ENCODE assay signal across 11 cellular contexts in genomic region chr17:50893183-50893993, GRCh38. TPM values are rescaled to one million over a fixed set of nuclear protein-coding genes. Genes with fewer than 3 reads are reported as not detected.
DNase-seq lines count a peak whose midpoint lies in the region; ATAC-seq, FAIRE-seq and TF ChIP-seq lines count a peak whose summit lies in the region.
"Had no signal": no experiment of that assay in that cellular context is flagged by ENCODE, and none has a peak within 500 bp of the region (broad histone marks: within the 10 kb centered on the region; RNA-seq: fewer than 3 reads in every experiment).

No MANE protein-coding gene starts in this region.

- no peak for TF ChIP-seq RAD21 in HepG2 (CRISPR knock-in tag; IDR thresholded peaks at IDR 0.05)

- peaks cover 81% of the 10 kb centered on the region for H3K4me1 ChIP-seq in HepG2 (ENCODE audit: insufficient read depth, low read length)
- H3K4me1 ChIP-seq in right lobe of liver: peaks cover 0 to 25% (median 11%) of the 10 kb centered on the region in 4 donors
- H3K4me1 ChIP-seq in endodermal cell (ENCODE audit: control insufficient read depth, insufficient read depth, low read length): no peaks in the 10 kb centered on the region
- H3K4me1 ChIP-seq in mucosa of rectum (ENCODE audit: control insufficient read depth in 2 of 2, insufficient read depth in 2 of 2, low read length in 2 of 2): peaks cover 0 to 3% of the 10 kb centered on the region in 2 donors

- H3K4me3 ChIP-seq in HepG2 (replicated peaks in 1 of 3; ENCODE audit: insufficient read depth in 1 of 3, low read depth in 2 of 3, low read length in 3 of 3): peak overlapping the region; percentile 52 to 72 (median 62)
- H3K4me3 ChIP-seq in right lobe of liver: no peak overlapping the region
- H3K4me3 ChIP-seq in endodermal cell (ENCODE audit: low read length): no peak overlapping the region
- H3K4me3 ChIP-seq in mucosa of rectum (ENCODE audit: low read length in 2 of 2): no peak overlapping the region

- no peaks in the 10 kb centered on the region for H3K27me3 Mint-ChIP-seq in endodermal cell (ENCODE audit: insufficient read depth)

- ATAC-seq in HepG2: peak; percentile 51
- no peak for ATAC-seq in right lobe of liver
- no peak for ATAC-seq in GM21526 (IDR thresholded peaks at IDR 0.05; ENCODE audit: low FRiP score, unreplicated experiment)
- no peak for ATAC-seq in HG03565 (IDR thresholded peaks at IDR 0.05; ENCODE audit: unreplicated experiment)

- H3K4me3 Mint-ChIP-seq in endodermal cell: no peak overlapping the region

- H3K79me2 ChIP-seq in HepG2 (ENCODE audit: insufficient read depth, low read length): peaks cover 10% of the 10 kb centered on the region

- CTCF ChIA-PET in HepG2 (lab: Yijun Ruan, JAX; ENCODE audit: low intra/inter-chr PET ratio, low total read pairs): no interaction called here

- peaks cover 14% of the 10 kb centered on the region for H3K4me1 Mint-ChIP-seq in endodermal cell

- H3K27ac ChIP-seq in HepG2 (ENCODE audit: extremely low read length, insufficient read depth, low read length) (peak overlapping the region; percentile 84), right lobe of liver (peak overlapping the region in 1 of 3 donors; percentile 29), endodermal cell (ENCODE audit: low read depth, low read length) (peak overlapping the region; percentile 97), mucosa of rectum (ENCODE audit: low read depth in 2 of 2, low read length in 2 of 2) (peak overlapping the region; percentile 41 to 63)

- no peaks in the 10 kb centered on the region for H3K27me3 ChIP-seq in HepG2 (ENCODE audit: control insufficient read depth in 1 of 2, insufficient read depth in 2 of 2, low read length in 2 of 2)
- no peaks in the 10 kb centered on the region for H3K27me3 ChIP-seq in right lobe of liver
- no peaks in the 10 kb centered on the region for H3K27me3 ChIP-seq in endodermal cell (ENCODE audit: control insufficient read depth, insufficient read depth, low read length, poor library complexity, severe bottlenecking)
- no peaks in the 10 kb centered on the region for H3K27me3 ChIP-seq in mucosa of rectum (ENCODE audit: control insufficient read depth in 2 of 2, insufficient read depth in 2 of 2, low read length in 2 of 2)

- TF ChIP-seq EP300 in HepG2 (IDR thresholded peaks at IDR 0.05; ENCODE audit: low read depth in 2 of 2, low read length in 2 of 2): peak in 1 of 2 experiments; percentile 86; a peak in 2 of 4 replicates
- peak; percentile 94 for TF ChIP-seq EP300 in HepG2 (CRISPR knock-in tag; IDR thresholded peaks at IDR 0.05; ENCODE audit: borderline replicate concordance)

- H3K27ac Mint-ChIP-seq in endodermal cell: no peak overlapping the region

- peaks cover 2% of the 10 kb centered on the region for H3K9me3 Mint-ChIP-seq in endodermal cell

- in situ Hi-C loops in HepG2 (cut with HindIII; ENCODE audit: extremely low pct_ligation_motif_present, low pct_unique_long_range_greater_than_20kb): no loop called here

- no peak for FAIRE-seq in HepG2 (lab: Jason Lieb, UNC)
- FAIRE-seq: endothelial cell of umbilical vein had no signal

- H4K20me1 ChIP-seq in HepG2 (ENCODE audit: insufficient read depth, low read length): no peaks in the 10 kb centered on the region

- TF ChIP-seq CTCF in HepG2 (CRISPR knock-in tag; IDR thresholded peaks at IDR 0.05) (no peak), right lobe of liver (IDR thresholded peaks at IDR 0.05) (no peak), endodermal cell (conservative IDR thresholded peaks at IDR 0.05) (no peak)

- TF ChIP-seq POLR2A in HepG2 (IDR thresholded peaks at IDR 0.05; ENCODE audit: insufficient read depth in 1 of 2, low read depth in 2 of 2, low read length in 2 of 2) (peak in 1 of 2 experiments; percentile 51; a peak in 2 of 4 replicates), right lobe of liver (IDR thresholded peaks at IDR 0.05) (no peak)

- 6% methylated on average over 28 of the region's 28 CpGs for WGBS in HepG2 (ENCODE audit: low lambda C conversion rate)
- 88% methylated on average over 14 of the region's 28 CpGs for WGBS in right lobe of liver (ENCODE audit: insufficient coverage, low coverage, low lambda C conversion rate, missing lambda C conversion rate)
- 66 to 84% methylated on average over 25 to 28 of the region's 28 CpGs for WGBS in endodermal cell (ENCODE audit: insufficient coverage in 1 of 2, insufficient read length in 1 of 2), 2 experiments

- DNase-seq in HepG2 (ENCODE audit: low spot score): peak; percentile 90
- DNase-seq in right lobe of liver: no peak
- DNase-seq in endodermal cell: peak; percentile 55
- no peak for DNase-seq in NCI-H2227 treated with DMSO at 0.1 percent for 48 hours (lab: John Stamatoyannopoulos, UW)
- DNase-seq in T-helper 2 cell: no peak
- DNase-seq: AML-193, NCI-H524 treated with DMSO at 0.1 percent for 48 hours had no signal

- TSS peak; percentile 83 for BruUV-seq in HepG2 (replicated peaks; lab: Mats Ljungman, UMichigan)

- H3K4me2 ChIP-seq in HepG2 (ENCODE audit: low read depth, low read length): peak overlapping the region; percentile 96

- H3K36me3 ChIP-seq in HepG2 (replicated peaks in 1 of 2; ENCODE audit: control insufficient read depth in 1 of 2, insufficient read depth in 2 of 2, low read length in 2 of 2) (no peaks in the 10 kb centered on the region), right lobe of liver (no peaks in the 10 kb centered on the region), endodermal cell (ENCODE audit: control insufficient read depth, insufficient read depth, low read length) (no peaks in the 10 kb centered on the region), mucosa of rectum (ENCODE audit: control insufficient read depth in 2 of 2, insufficient read depth in 2 of 2, low read length in 2 of 2) (no peaks in the 10 kb centered on the region)

- POLR2A ChIA-PET in HepG2 (lab: Yijun Ruan, JAX): interaction anchor here (1.0 to 12.8 kb wide), 13 partner anchors 9 to 239 kb away, joined by 3 to 343 read pairs (median 10); partner anchors contain the start of gene TOB1

- H3K36me3 Mint-ChIP-seq in endodermal cell (ENCODE audit: low read depth): no peaks in the 10 kb centered on the region

- intact Hi-C loops in HepG2 (cut with micrococcal nuclease; ENCODE audit: unreplicated experiment): loop anchor here (2.0 kb wide), 2 partner anchors 15 to 27 kb away; partner anchors contain the start of gene TOB1
- intact Hi-C loops in right lobe of liver (cut with DNase I): no loop called here

- H3K9ac ChIP-seq in HepG2 (ENCODE audit: insufficient read depth, low read depth, low read length) (peak overlapping the region; percentile 85), endodermal cell (ENCODE audit: extremely low read depth, low read length, poor library complexity, severe bottlenecking) (no peak overlapping the region), mucosa of rectum (ENCODE audit: low read depth in 1 of 2, low read length in 2 of 2) (no peak overlapping the region)

- H2AFZ ChIP-seq in HepG2 (ENCODE audit: low read length): peak overlapping the region; percentile 35

- no peaks in the 10 kb centered on the region for H3K9me3 ChIP-seq in HepG2 (ENCODE audit: low read length)
- H3K9me3 ChIP-seq in right lobe of liver: no peaks in the 10 kb centered on the region
- no peaks in the 10 kb centered on the region for H3K9me3 ChIP-seq in endodermal cell (ENCODE audit: control insufficient read depth, low read length)
- H3K9me3 ChIP-seq in mucosa of rectum (ENCODE audit: control insufficient read depth in 2 of 2, low read length in 2 of 2): no peaks in the 10 kb centered on the region

RNA-seq across cellular contexts. Expression of gene TOB1, which starts 27.2 kb away (rescaled TPM):
- total RNA-seq in HepG2 (2016; rRNA removed; fragmentation: Illumina TruSeq; extraction: Trizol) (19.4 and 21.9 TPM in 2 replicates), right lobe of liver (100 to 1,000 TPM in 3 of 6 experiments, 10 to 100 TPM in 3; 36.2 to 222 (median 82.1) TPM), endodermal cell (10 to 100 TPM; 35.5 to 36.3 TPM)
- total RNA-seq in HepG2 (2016; cell fraction: cytosol; rRNA removed; fragmentation: Illumina TruSeq; extraction: Trizol; ENCODE audit: low read depth): 4.8 and 6.1 TPM in 2 replicates
- 15.4 and 18.3 TPM in 2 replicates for total RNA-seq in HepG2 (2016; cell fraction: insoluble cytoplasmic fraction; rRNA removed; fragmentation: Illumina TruSeq; extraction: Trizol)
- 17.3 and 20.5 TPM in 2 replicates for total RNA-seq in HepG2 (2016; cell fraction: membrane; rRNA removed; fragmentation: Illumina TruSeq; extraction: Trizol)
- total RNA-seq in HepG2 (2016; cell fraction: nucleus; rRNA removed; fragmentation: Illumina TruSeq; extraction: Trizol): 32.5 and 39.5 TPM in 2 replicates
- polyA plus RNA-seq in HepG2 (2011; rRNA removed): 52.5 and 57.7 TPM in 2 replicates
- polyA plus RNA-seq in HepG2 (2011; cell fraction: cytosol; rRNA removed): 34.6 and 53.8 TPM in 2 replicates
- 22.7 and 27.8 TPM in 2 replicates for polyA plus RNA-seq in HepG2 (2011; cell fraction: nucleus; rRNA removed)
- 77.1 and 86.3 TPM in 2 replicates for polyA plus RNA-seq in HepG2 (2012)
- polyA plus RNA-seq in HepG2 (2016; cell fraction: cytosol; fragmentation: Illumina TruSeq; extraction: Trizol; ENCODE audit: low read depth): 11.4 and 11.5 TPM in 2 replicates
- 38.0 and 41.3 TPM in 2 replicates for polyA plus RNA-seq in HepG2 (2016; cell fraction: insoluble cytoplasmic fraction; fragmentation: Illumina TruSeq; extraction: Trizol; ENCODE audit: low read depth)
- polyA plus RNA-seq in HepG2 (2016; cell fraction: membrane; fragmentation: Illumina TruSeq; extraction: Trizol; ENCODE audit: low read depth): 23.3 and 26.8 TPM in 2 replicates
- 96.0 and 102 TPM in 2 replicates for polyA plus RNA-seq in HepG2 (2016; cell fraction: nucleus; fragmentation: Illumina TruSeq; extraction: Trizol; ENCODE audit: insufficient read depth, low read depth)
- 82.9 and 106 TPM in 2 replicates for polyA minus RNA-seq in HepG2 (2011; rRNA and poly(A)+ RNA removed; ENCODE audit: low replicate concordance)
- 53.5 and 57.1 TPM in 2 replicates for polyA minus RNA-seq in HepG2 (2011; cell fraction: cytosol; rRNA and poly(A)+ RNA removed)
- polyA minus RNA-seq in HepG2 (2011; cell fraction: nucleus; rRNA and poly(A)+ RNA removed): 28.7 and 29.6 TPM in 2 replicates
- polyA plus RNA-seq in endodermal cell (2013, experiment 1 of 2): 45.3 TPM
- polyA plus RNA-seq in endodermal cell (2013, experiment 2 of 2): 45.3 TPM

RNA-seq across cellular contexts. Expression of gene WFIKKN2, which starts 58.0 kb away (rescaled TPM):
- total RNA-seq in HepG2 (2016; rRNA removed; fragmentation: Illumina TruSeq; extraction: Trizol) (not detected in 2 replicates), right lobe of liver (not detected), endodermal cell (under 1 TPM; 0.29 to 0.35 TPM)
- not detected in 2 replicates for total RNA-seq in HepG2 (2016; cell fraction: cytosol; rRNA removed; fragmentation: Illumina TruSeq; extraction: Trizol; ENCODE audit: low read depth)
- 0.02 TPM in 1 of 2 replicates, not detected in the other for total RNA-seq in HepG2 (2016; cell fraction: insoluble cytoplasmic fraction; rRNA removed; fragmentation: Illumina TruSeq; extraction: Trizol)
- total RNA-seq in HepG2 (2016; cell fraction: membrane; rRNA removed; fragmentation: Illumina TruSeq; extraction: Trizol): not detected in 2 replicates
- total RNA-seq in HepG2 (2016; cell fraction: nucleus; rRNA removed; fragmentation: Illumina TruSeq; extraction: Trizol): not detected in 2 replicates
- polyA plus RNA-seq in HepG2 (2011; rRNA removed): not detected in 2 replicates
- polyA plus RNA-seq in HepG2 (2011; cell fraction: cytosol; rRNA removed): 0.01 TPM in 2 replicates
- 0.06 TPM in 1 of 2 replicates, not detected in the other for polyA plus RNA-seq in HepG2 (2011; cell fraction: nucleus; rRNA removed)
- not detected in 2 replicates for polyA plus RNA-seq in HepG2 (2012)
- polyA plus RNA-seq in HepG2 (2016; cell fraction: cytosol; fragmentation: Illumina TruSeq; extraction: Trizol; ENCODE audit: low read depth): not detected in 2 replicates
- not detected in 2 replicates for polyA plus RNA-seq in HepG2 (2016; cell fraction: insoluble cytoplasmic fraction; fragmentation: Illumina TruSeq; extraction: Trizol; ENCODE audit: low read depth)
- not detected in 2 replicates for polyA plus RNA-seq in HepG2 (2016; cell fraction: membrane; fragmentation: Illumina TruSeq; extraction: Trizol; ENCODE audit: low read depth)
- 0.12 TPM in 1 of 2 replicates, not detected in the other for polyA plus RNA-seq in HepG2 (2016; cell fraction: nucleus; fragmentation: Illumina TruSeq; extraction: Trizol; ENCODE audit: insufficient read depth, low read depth)
- polyA minus RNA-seq in HepG2 (2011; rRNA and poly(A)+ RNA removed; ENCODE audit: low replicate concordance): not detected in 2 replicates
- not detected in 2 replicates for polyA minus RNA-seq in HepG2 (2011; cell fraction: cytosol; rRNA and poly(A)+ RNA removed)
- polyA minus RNA-seq in HepG2 (2011; cell fraction: nucleus; rRNA and poly(A)+ RNA removed): not detected in 2 replicates
- polyA plus RNA-seq in endodermal cell (2013, experiment 1 of 2): 0.25 TPM
- 0.29 TPM for polyA plus RNA-seq in endodermal cell (2013, experiment 2 of 2)
- total RNA-seq: endothelial cell of umbilical vein had no signal

Comparison
In these comparisons a context has a peak if more than half of its experiments do, and no peak if none do; other contexts are left out.
1. DNase-seq: peak in HepG2 (single experiment) and endodermal cell (single experiment); none in right lobe of liver (0 of 3), NCI-H2227 treated with DMSO at 0.1 percent for 48 hours (single experiment) and T-helper 2 cell (0 of 5).
2. H3K4me3 ChIP-seq: peak in HepG2 (3 of 3); none in right lobe of liver (0 of 3), endodermal cell (single experiment) and mucosa of rectum (0 of 2).